1 cellular context compared by ENCODE assay signal in the genomic region with DNA sequence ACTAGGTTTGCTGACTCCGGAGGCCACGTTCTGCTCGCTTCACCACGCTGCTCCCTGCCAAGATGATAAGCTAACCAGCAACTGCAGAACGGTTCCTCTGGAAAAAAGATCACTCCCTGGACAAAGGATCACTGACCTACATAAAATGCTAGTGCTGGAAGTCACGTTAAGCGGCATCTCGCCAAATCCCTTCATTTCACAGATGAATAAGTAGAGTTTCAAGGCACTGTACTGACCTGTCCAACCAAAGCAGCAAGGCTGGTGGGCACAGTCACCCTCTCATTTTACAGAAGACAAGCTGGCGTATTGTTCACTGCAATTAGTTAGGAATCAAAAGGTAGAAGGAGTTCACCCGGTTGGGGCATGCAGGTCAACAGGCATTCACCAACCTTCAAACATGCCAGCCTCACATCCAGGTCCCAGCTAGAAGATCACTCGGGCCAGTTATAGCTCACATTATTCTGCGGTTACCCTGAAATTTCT.
TF ChIP-seq lines count a peak whose summit lies in the region.

No MANE protein-coding gene starts in this region.

TF ChIP-seq in IMR-90, 13 proteins besides CTCF, POLR2A, EP300 and RAD21 (continued from another document):
- TF ChIP-seq MXI1 (IDR thresholded peaks at IDR 0.05; ENCODE audit: borderline replicate concordance, low read depth, low read length) = no peak
- TF ChIP-seq FOS (IDR thresholded peaks at IDR 0.05; ENCODE audit: low read depth, low read length) = no peak
